ENCODE assay signal across 1 cellular context in genomic region chr10:125213541-125214282, GRCh38.
TF ChIP-seq lines count a peak whose summit lies in the region.

No MANE protein-coding gene starts in this region.

TF ChIP-seq in HepG2, 621 proteins besides CTCF, POLR2A, EP300 and RAD21 (continued from another document):
- TF ChIP-seq ZNF326 (CRISPR knock-in tag; IDR thresholded peaks at IDR 0.05; ENCODE audit: borderline replicate concordance) = no peak
- TF ChIP-seq NCOA5 (CRISPR knock-in tag; IDR thresholded peaks at IDR 0.05) = no peak
TF ChIP-seq in HepG2: peak in this region for 2.
